Comparison of ENCODE assay signal across 28 cellular contexts in genomic region chr9:97349400-97349799, GRCh38.
"Had no signal": no experiment of that assay in that cellular context is flagged by ENCODE, and none has a peak within 500 bp of the region (broad histone marks: within the 10 kb centered on the region; RNA-seq: fewer than 3 reads in every experiment).

No MANE protein-coding gene starts in this region.

- H3K4me3 ChIP-seq: stomach, suprapubic skin, testis, thoracic aorta, thyroid gland, tibial artery, tibial nerve, transverse colon, upper lobe of left lung, upper lobe of right lung, uterus, vagina had no signal

- H3K4me1 Mint-ChIP-seq: stimulated activated memory B cell treated with anti-CD40 and anti-IgM and Interleukin-4, amounts not matched to agents 10 μg/mL and 1 μg/mL and 100 μg/mL, for 72 hours; stimulated activated naive B cell treated with anti-CD40 and anti-IgM and Interleukin-4, amounts not matched to agents 10 μg/mL and 1 μg/mL and 100 μg/mL, for 72 hours had no signal

- H3K9me3 Mint-ChIP-seq: stimulated activated memory B cell treated with anti-CD40 and anti-IgM and Interleukin-4, amounts not matched to agents 10 μg/mL and 1 μg/mL and 100 μg/mL, for 72 hours; stimulated activated naive B cell treated with anti-CD40 and anti-IgM and Interleukin-4, amounts not matched to agents 10 μg/mL and 1 μg/mL and 100 μg/mL, for 72 hours; stimulated activated naive CD8-positive, alpha-beta T cell treated with anti-CD3 and anti-CD28 coated beads, Interleukin-15, amount 100 ng/mL, for 72 hours; stimulated activated naive CD8-positive, alpha-beta T cell treated with anti-CD3 and anti-CD28 coated beads, Interleukin-15, Interleukin-2, amounts not matched to agents 100 ng/mL and 50 ng/mL, for 24 hours; type B pancreatic cell had no signal

- H3K27ac ChIP-seq: stomach, suprapubic skin, testis, thoracic aorta, thyroid gland, tibial artery, tibial nerve, transverse colon, upper lobe of left lung, upper lobe of right lung, uterus, vagina had no signal

- ATAC-seq: stimulated activated naive B cell treated with anti-CD40 and anti-IgM and Interleukin-4, amounts not matched to agents 10 μg/mL and 1 μg/mL and 100 μg/mL, for 72 hours; stimulated activated naive CD8-positive, alpha-beta T cell treated with anti-CD3 and anti-CD28 coated beads, Interleukin-15, amount 100 ng/mL, for 72 hours; stimulated activated naive CD8-positive, alpha-beta T cell treated with anti-CD3 and anti-CD28 coated beads, Interleukin-15, Interleukin-2, amounts not matched to agents 100 U/mL and 50 U/mL, for 24 hours; upper lobe of right lung had no signal

- H3K36me3 ChIP-seq: thyroid gland, transverse colon, upper lobe of right lung, uterus, vagina had no signal

- FAIRE-seq: urothelium cell line had no signal

- H3K9me3 ChIP-seq: stomach, suprapubic skin, testis, thoracic aorta, thyroid gland, tibial artery, tibial nerve, transverse colon, upper lobe of left lung, upper lobe of right lung, uterus, vagina had no signal

- H3K4me1 ChIP-seq: stomach, suprapubic skin, thyroid gland, tibial artery, tibial nerve, transverse colon, upper lobe of left lung, upper lobe of right lung, uterus, vagina had no signal

- H3K4me3 Mint-ChIP-seq: stimulated activated memory B cell treated with anti-CD40 and anti-IgM and Interleukin-4, amounts not matched to agents 10 μg/mL and 1 μg/mL and 100 μg/mL, for 72 hours; stimulated activated naive B cell treated with anti-CD40 and anti-IgM and Interleukin-4, amounts not matched to agents 10 μg/mL and 1 μg/mL and 100 μg/mL, for 72 hours; stimulated activated naive CD8-positive, alpha-beta T cell treated with anti-CD3 and anti-CD28 coated beads, Interleukin-15, amount 100 ng/mL, for 72 hours; stimulated activated naive CD8-positive, alpha-beta T cell treated with anti-CD3 and anti-CD28 coated beads, Interleukin-15, Interleukin-2, amounts not matched to agents 100 ng/mL and 50 ng/mL, for 24 hours; type B pancreatic cell had no signal

- DNase-seq: stimulated activated CD4-positive, alpha-beta T cell treated with anti-CD3 and anti-CD28 coated beads, Interleukin-2, amount 100 ng/mL, for 48 hours; stimulated activated CD4-positive, alpha-beta T cell treated with anti-CD3 and anti-CD28 coated beads, Interleukin-4, amount 100 ng/mL, for 1 hour; stimulated activated CD4-positive, alpha-beta T cell treated with anti-CD3 and anti-CD28 coated beads, Interleukin-4, amount 100 ng/mL, for 24 hours; stimulated activated CD4-positive, alpha-beta T cell treated with anti-CD3 and anti-CD28 coated beads, Interleukin-4, amount 100 ng/mL, for 4 hours; stimulated activated CD8-positive, alpha-beta memory T cell treated with anti-CD3 and anti-CD28 coated beads, Interleukin-4, amount 100 ng/mL, for 48 hours; stimulated activated naive B cell treated with anti-CD40 and anti-IgM and Interleukin-4, amounts not matched to agents 10 μg/mL and 1 μg/mL and 100 μg/mL, for 72 hours; stimulated activated naive CD4-positive, alpha-beta T cell; stimulated activated naive CD4-positive, alpha-beta T cell treated with Interleukin-2 at 50 U/mL for 16 hours; stimulated activated naive CD8-positive, alpha-beta T cell treated with anti-CD3 and anti-CD28 coated beads, Interleukin-15, amount 100 ng/mL, for 72 hours; stimulated activated naive CD8-positive, alpha-beta T cell treated with anti-CD3 and anti-CD28 coated beads, Interleukin-15, Interleukin-2, amounts not matched to agents 100 U/mL and 50 U/mL, for 24 hours; stomach; substantia nigra; testis; thyroid gland; tibial artery; transverse colon; trophoblast cell; upper lobe of left lung; upper lobe of right lung; uterus had no signal

- H3K27me3 ChIP-seq: stomach, suprapubic skin, testis, thyroid gland, tibial artery, tibial nerve, transverse colon, upper lobe of left lung, upper lobe of right lung, uterus, vagina had no signal

- H3K27ac Mint-ChIP-seq: stimulated activated memory B cell treated with anti-CD40 and anti-IgM and Interleukin-4, amounts not matched to agents 10 μg/mL and 1 μg/mL and 100 μg/mL, for 72 hours; stimulated activated naive B cell treated with anti-CD40 and anti-IgM and Interleukin-4, amounts not matched to agents 10 μg/mL and 1 μg/mL and 100 μg/mL, for 72 hours; stimulated activated naive CD8-positive, alpha-beta T cell treated with anti-CD3 and anti-CD28 coated beads, Interleukin-15, amount 100 ng/mL, for 72 hours; type B pancreatic cell had no signal

- H3K27me3 Mint-ChIP-seq: stimulated activated memory B cell treated with anti-CD40 and anti-IgM and Interleukin-4, amounts not matched to agents 10 μg/mL and 1 μg/mL and 100 μg/mL, for 72 hours; stimulated activated naive B cell treated with anti-CD40 and anti-IgM and Interleukin-4, amounts not matched to agents 10 μg/mL and 1 μg/mL and 100 μg/mL, for 72 hours; stimulated activated naive CD8-positive, alpha-beta T cell treated with anti-CD3 and anti-CD28 coated beads, Interleukin-15, amount 100 ng/mL, for 72 hours; stimulated activated naive CD8-positive, alpha-beta T cell treated with anti-CD3 and anti-CD28 coated beads, Interleukin-15, Interleukin-2, amounts not matched to agents 100 ng/mL and 50 ng/mL, for 24 hours; type B pancreatic cell had no signal
